ENCODE assay signal across 18 cellular contexts in genomic region chr20:61571221-61571620, GRCh38.
DNase-seq lines count a peak whose midpoint lies in the region; ATAC-seq and TF ChIP-seq lines count a peak whose summit lies in the region.
"Had no signal": no experiment of that assay in that cellular context is flagged by ENCODE, and none has a peak within 500 bp of the region (broad histone marks: within the 10 kb centered on the region; RNA-seq: fewer than 3 reads in every experiment).

No MANE protein-coding gene starts in this region.

- no peak overlapping the region for H4K91ac ChIP-seq in trophoblast cell (ENCODE audit: low read depth, low read length)

- intact Hi-C loops in lower lobe of right lung (cut with DNase I): no loop called here

- no peaks in the 10 kb centered on the region for H3K9me3 Mint-ChIP-seq in chondrocyte (ENCODE audit: low read depth)
- H3K9me3 Mint-ChIP-seq: CD8-positive, alpha-beta T cell had no signal

- H3K27ac ChIP-seq in lower lobe of right lung (no peak overlapping the region), trophoblast cell (ENCODE audit: low read depth, low read length) (no peak overlapping the region)
- H3K27ac ChIP-seq: A549, BLaER1, C4-2B had no signal

- H3K27ac Mint-ChIP-seq in chondrocyte (ENCODE audit: unreplicated experiment): no peak overlapping the region
- H3K27ac Mint-ChIP-seq: B cell; CD4-positive, CD25-positive, alpha-beta regulatory T cell; CD8-positive, alpha-beta T cell had no signal

- H3K79me1 ChIP-seq in trophoblast cell (ENCODE audit: low read length): no peaks in the 10 kb centered on the region

- no peaks in the 10 kb centered on the region for H3K79me2 ChIP-seq in trophoblast cell (ENCODE audit: control insufficient read depth, insufficient read depth, low read length, poor library complexity)

- H3K27me3 ChIP-seq in lower lobe of right lung (ENCODE audit: low read depth) (peaks cover 4% of the 10 kb centered on the region), trophoblast cell (ENCODE audit: insufficient read depth, low read length) (no peaks in the 10 kb centered on the region)
- H3K27me3 ChIP-seq: BLaER1 had no signal

- H2BK12ac ChIP-seq in trophoblast cell (ENCODE audit: low read length): no peak overlapping the region

- H4K8ac ChIP-seq in trophoblast cell (ENCODE audit: low read depth, low read length): no peak overlapping the region

- H3K18ac ChIP-seq in trophoblast cell (ENCODE audit: low read length): no peak overlapping the region

- no peak overlapping the region for H2AK5ac ChIP-seq in trophoblast cell (ENCODE audit: low read length)

- no peaks in the 10 kb centered on the region for H3K9me3 ChIP-seq in lower lobe of right lung
- peaks cover 2% of the 10 kb centered on the region for H3K9me3 ChIP-seq in trophoblast cell (ENCODE audit: insufficient read depth, low read depth, low read length)
- H3K9me3 ChIP-seq: A549, BLaER1, HAP-1 had no signal

- no peak for TF ChIP-seq CTCF in chondrocyte (IDR thresholded peaks at IDR 0.05)
- no peak for TF ChIP-seq CTCF in lower lobe of right lung (IDR thresholded peaks at IDR 0.05)

- ATAC-seq in lower lobe of right lung (no peak), HG03521 (IDR thresholded peaks at IDR 0.05; ENCODE audit: unreplicated experiment) (no peak)
- ATAC-seq: A549; CD8-positive, alpha-beta T cell had no signal

- H3K4me1 Mint-ChIP-seq in chondrocyte (ENCODE audit: low read depth): no peaks in the 10 kb centered on the region
- H3K4me1 Mint-ChIP-seq: B cell; CD4-positive, CD25-positive, alpha-beta regulatory T cell had no signal

- H3K4me1 ChIP-seq in lower lobe of right lung (no peaks in the 10 kb centered on the region), trophoblast cell (ENCODE audit: control insufficient read depth in 1 of 2, insufficient read depth in 2 of 2, low read length in 2 of 2) (no peaks in the 10 kb centered on the region)
- H3K4me1 ChIP-seq: A549, Caco-2, HAP-1 had no signal

- no peak overlapping the region for H2AFZ ChIP-seq in trophoblast cell (ENCODE audit: insufficient read depth, low read length, poor library complexity)

- no peak overlapping the region for H3K4me3 Mint-ChIP-seq in chondrocyte (ENCODE audit: unreplicated experiment)
- H3K4me3 Mint-ChIP-seq: B cell; CD4-positive, CD25-positive, alpha-beta regulatory T cell; CD8-positive, alpha-beta T cell had no signal

- H2BK120ac ChIP-seq in trophoblast cell (ENCODE audit: insufficient read depth, low read length, poor library complexity): no peak overlapping the region

- H3K36me3 ChIP-seq in lower lobe of right lung (no peaks in the 10 kb centered on the region), trophoblast cell (ENCODE audit: control insufficient read depth in 1 of 2, insufficient read depth in 2 of 2, low read length in 2 of 2) (no peaks in the 10 kb centered on the region)
- H3K36me3 ChIP-seq: BLaER1, HAP-1 had no signal

- peak overlapping the region; percentile 8 for H3K9ac ChIP-seq in trophoblast cell (ENCODE audit: low read length)
- H3K9ac ChIP-seq: BLaER1 had no signal

- WGBS in trophoblast cell (ENCODE audit: extremely low coverage, insufficient coverage, insufficient read length): no CpG with 5 or more reads among the region's 9 CpGs

- H3K23ac ChIP-seq in trophoblast cell (ENCODE audit: low read length): no peak overlapping the region

- H2BK5ac ChIP-seq in trophoblast cell (ENCODE audit: low read depth, low read length, poor library complexity): no peak overlapping the region

- no peaks in the 10 kb centered on the region for H3K36me3 Mint-ChIP-seq in chondrocyte (ENCODE audit: low read depth)
- H3K36me3 Mint-ChIP-seq: CD4-positive, CD25-positive, alpha-beta regulatory T cell; CD8-positive, alpha-beta T cell had no signal

- peak; percentile 59 for DNase-seq in chondrocyte (ENCODE audit: low spot score)
- DNase-seq in lower lobe of right lung: peak; percentile 25
- DNase-seq in trophoblast cell: no peak
- DNase-seq in H4 (ENCODE audit: low spot score): no peak
- DNase-seq in AG08395 (ENCODE audit: low spot score): no peak
- DNase-seq: 8988T; Caco-2; CD4-positive, CD25-positive, alpha-beta regulatory T cell; CD8-positive, alpha-beta T cell; DMS153; DND-41; GOT3 had no signal

- no peak overlapping the region for H3K14ac ChIP-seq in trophoblast cell (ENCODE audit: low read length)

- no peak overlapping the region for H4K12ac ChIP-seq in trophoblast cell (ENCODE audit: low read depth, low read length)

- peaks cover 9% of the 10 kb centered on the region for H3K27me3 Mint-ChIP-seq in chondrocyte (ENCODE audit: low read depth)
- H3K27me3 Mint-ChIP-seq: B cell had no signal

- H3K4me3 ChIP-seq in lower lobe of right lung (no peak overlapping the region), trophoblast cell (ENCODE audit: low read depth, low read length) (no peak overlapping the region)
- H3K4me3 ChIP-seq: A549, BLaER1, HAP-1 had no signal

- no peak overlapping the region for H3K4me2 ChIP-seq in trophoblast cell (ENCODE audit: low read length)
- H3K4me2 ChIP-seq: A549 had no signal

- no peak overlapping the region for H3K4ac ChIP-seq in trophoblast cell (ENCODE audit: low read depth, low read length)

Comparison
In these comparisons a context has a peak if more than half of its experiments do, and no peak if none do; other contexts are left out.
1. DNase-seq: peak in chondrocyte (single experiment) and lower lobe of right lung (single experiment); none in trophoblast cell (0 of 2), H4 (single experiment) and AG08395 (single experiment).